8 cellular contexts compared by ENCODE assay signal in the genomic region with DNA sequence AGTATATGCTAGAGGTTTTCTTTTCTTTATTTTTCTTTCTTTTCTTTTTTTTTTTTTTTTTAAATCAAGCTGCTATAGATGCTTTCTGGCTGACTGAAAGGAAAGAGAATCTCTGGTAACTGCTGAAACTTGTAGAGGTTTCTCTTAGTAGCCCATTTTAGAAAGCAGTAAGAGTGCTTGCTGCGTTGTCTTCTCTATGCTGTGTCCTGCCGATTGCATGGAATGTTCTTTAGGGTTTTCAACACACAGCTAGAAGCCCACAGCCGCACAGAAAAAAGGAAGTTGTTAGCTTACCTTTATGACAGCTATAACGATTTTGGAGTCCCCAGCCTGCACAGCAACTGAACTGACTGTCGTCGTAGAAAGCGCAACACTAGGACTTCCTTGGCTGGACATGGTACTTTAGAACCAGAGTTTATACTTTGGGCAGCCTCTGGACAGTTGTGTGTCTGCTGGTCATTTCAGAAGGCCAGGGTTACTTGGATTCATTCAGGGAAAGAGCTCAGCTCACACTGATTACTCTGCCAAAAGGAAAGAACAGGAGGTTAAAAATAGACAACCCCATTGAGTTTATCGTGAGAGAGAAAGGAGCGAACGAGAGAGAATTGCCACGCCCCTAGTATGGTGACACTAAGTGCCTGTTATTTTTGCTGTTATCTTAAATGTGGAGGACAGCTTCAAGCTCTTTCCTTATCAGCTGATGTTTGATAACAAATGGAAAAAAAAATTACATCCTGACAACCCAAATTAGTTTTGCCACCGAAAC. TPM values are rescaled to one million over a fixed set of nuclear protein-coding genes. Genes with fewer than 3 reads are reported as not detected.
A peak's percentile ranks its signal among the peaks of the same experiment; 100 is the strongest.
DNase-seq lines count a peak whose midpoint lies in the region; ATAC-seq and TF ChIP-seq lines count a peak whose summit lies in the region.

A gene with protein sequence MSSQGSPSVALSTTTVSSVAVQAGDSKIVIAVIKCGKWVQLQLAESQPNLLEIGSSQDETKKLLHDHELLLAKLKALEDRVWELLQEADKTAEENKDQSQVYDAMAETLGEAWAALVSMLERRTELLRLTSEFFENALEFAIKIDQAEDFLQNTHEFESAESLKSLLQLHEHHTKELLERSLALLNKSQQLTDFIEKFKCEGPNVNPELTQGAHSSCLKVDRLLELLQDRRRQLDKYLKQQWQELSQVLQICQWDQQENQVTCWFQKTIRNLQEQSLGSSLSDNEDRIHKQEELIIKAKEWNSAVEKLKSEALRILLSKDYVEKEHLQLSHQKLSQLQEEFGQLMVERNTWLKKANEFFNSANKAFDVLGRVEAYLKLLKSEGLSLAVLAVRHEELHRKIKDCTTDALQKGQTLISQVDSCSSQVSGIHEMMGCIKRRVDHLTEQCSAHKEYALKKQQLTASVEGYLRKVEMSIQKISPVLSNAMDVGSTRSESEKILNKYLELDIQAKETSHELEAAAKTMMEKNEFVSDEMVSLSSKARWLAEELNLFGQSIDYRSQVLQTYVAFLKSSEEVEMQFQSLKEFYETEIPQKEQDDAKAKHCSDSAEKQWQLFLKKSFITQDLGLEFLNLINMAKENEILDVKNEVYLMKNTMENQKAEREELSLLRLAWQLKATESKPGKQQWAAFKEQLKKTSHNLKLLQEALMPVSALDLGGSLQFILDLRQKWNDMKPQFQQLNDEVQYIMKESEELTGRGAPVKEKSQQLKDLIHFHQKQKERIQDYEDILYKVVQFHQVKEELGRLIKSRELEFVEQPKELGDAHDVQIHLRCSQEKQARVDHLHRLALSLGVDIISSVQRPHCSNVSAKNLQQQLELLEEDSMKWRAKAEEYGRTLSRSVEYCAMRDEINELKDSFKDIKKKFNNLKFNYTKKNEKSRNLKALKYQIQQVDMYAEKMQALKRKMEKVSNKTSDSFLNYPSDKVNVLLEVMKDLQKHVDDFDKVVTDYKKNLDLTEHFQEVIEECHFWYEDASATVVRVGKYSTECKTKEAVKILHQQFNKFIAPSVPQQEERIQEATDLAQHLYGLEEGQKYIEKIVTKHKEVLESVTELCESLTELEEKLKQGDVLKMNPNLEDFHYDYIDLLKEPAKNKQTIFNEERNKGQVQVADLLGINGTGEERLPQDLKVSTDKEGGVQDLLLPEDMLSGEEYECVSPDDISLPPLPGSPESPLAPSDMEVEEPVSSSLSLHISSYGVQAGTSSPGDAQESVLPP (N-terminal part only) (minus strand): TSS at position 592 of the 766 bp plus-strand sequence. CDS start 196 bp downstream, at position 396.

- no peak within 1 kb of the TSS for H3K27ac Mint-ChIP-seq in chondrocyte (ENCODE audit: unreplicated experiment)

- 10 to 36% methylated on average over 8 to 11 of the region's 12 CpGs for WGBS in gastroesophageal sphincter (ENCODE audit: low coverage in 1 of 2), 2 donors
- 5 to 6% (median 5%) methylated on average over 12 of the region's 12 CpGs for WGBS in spleen, 5 donors

- H3K36me3 ChIP-seq in SJCRH30 (no peaks in the 10 kb centered on the region), gastroesophageal sphincter (no peaks in the 10 kb centered on the region), spleen (no peaks in the 10 kb centered on the region)

- H3K9me3 ChIP-seq in SJCRH30 (replicated peaks) = no peaks in the 10 kb centered on the region
- H3K9me3 ChIP-seq in gastroesophageal sphincter = no peaks in the 10 kb centered on the region
- H3K9me3 ChIP-seq in spleen = no peaks in the 10 kb centered on the region

- peaks cover 27% of the 10 kb centered on the region for H3K4me1 ChIP-seq in SJCRH30
- H3K4me1 ChIP-seq in gastroesophageal sphincter = peaks cover 4 to 31% (median 8%) of the 10 kb centered on the region in 3 donors
- peaks cover 19 to 48% (median 25%) of the 10 kb centered on the region in 6 donors for H3K4me1 ChIP-seq in spleen

- no peaks in the 10 kb centered on the region for H3K36me3 Mint-ChIP-seq in chondrocyte (ENCODE audit: low read depth)

- H3K4me1 Mint-ChIP-seq in chondrocyte (ENCODE audit: low read depth) = peaks cover 18% of the 10 kb centered on the region

- no peaks in the 10 kb centered on the region for H3K9me3 Mint-ChIP-seq in chondrocyte (ENCODE audit: low read depth)

- H3K27ac ChIP-seq in SJCRH30 (peak within 1 kb of the TSS; percentile 56), gastroesophageal sphincter (peak within 1 kb of the TSS in 3 of 4 donors; percentile 20 to 55 (median 45)), spleen (peak within 1 kb of the TSS; percentile 10 to 80 (median 74))

- peak; percentile 36 for DNase-seq in NCI-H2227 treated with DMSO at 0.1 percent for 48 hours (lab: John Stamatoyannopoulos, UW)
- no peak for DNase-seq in NCI-H2227 (lab: John Stamatoyannopoulos, UW; ENCODE audit: unreplicated experiment)
- DNase-seq in SJCRH30 = peak; percentile 27 to 62
- DNase-seq in spleen = no peak
- DNase-seq in NCI-H82 (lab: John Stamatoyannopoulos, UW) = no peak
- no peak for DNase-seq in chondrocyte (ENCODE audit: low spot score)

- ATAC-seq in HG02938 (IDR thresholded peaks at IDR 0.05; ENCODE audit: unreplicated experiment) (peak; percentile 68), gastroesophageal sphincter (peak; percentile 78)

- TF ChIP-seq EP300 in gastroesophageal sphincter (IDR thresholded peaks at IDR 0.05) = no peak

- H3K4me3 ChIP-seq in SJCRH30 = peak within 1 kb of the TSS; percentile 55
- peak within 1 kb of the TSS; percentile 17 to 33 for H3K4me3 ChIP-seq in gastroesophageal sphincter
- H3K4me3 ChIP-seq in spleen = peak within 1 kb of the TSS in 7 of 8 donors; percentile 17 to 61 (median 25)

- H3K27me3 Mint-ChIP-seq in chondrocyte (ENCODE audit: low read depth) = peaks cover 5% of the 10 kb centered on the region

- H3K4me3 Mint-ChIP-seq in chondrocyte (ENCODE audit: unreplicated experiment) = no peak within 1 kb of the TSS

- H3K27me3 ChIP-seq in SJCRH30 (no peaks in the 10 kb centered on the region), gastroesophageal sphincter (no peaks in the 10 kb centered on the region), spleen (replicated peaks in 1 of 7) (no peaks in the 10 kb centered on the region)

- TF ChIP-seq POLR2A in gastroesophageal sphincter (IDR thresholded peaks at IDR 0.05) = no peak
- no peak for TF ChIP-seq POLR2A in spleen (IDR thresholded peaks at IDR 0.05)

- no peak for TF ChIP-seq CTCF in gastroesophageal sphincter (IDR thresholded peaks at IDR 0.05)
- TF ChIP-seq CTCF in spleen (IDR thresholded peaks at IDR 0.05 in 8 of 11, conservative IDR thresholded peaks at IDR 0.05 in 3 of 11) = no peak
- TF ChIP-seq CTCF in chondrocyte (IDR thresholded peaks at IDR 0.05) = no peak

- intact Hi-C loops in spleen (cut with DNase I; ENCODE audit: low total_unique reads) = no loop called here

RNA-seq across cellular contexts. Expression of the gene that starts here (rescaled TPM):
- total RNA-seq in SJCRH30 (2014; rRNA removed; shearing (Covaris generic)) = 5.3 and 5.5 TPM in 2 replicates
- total RNA-seq in gastroesophageal sphincter (10 to 100 TPM in 1 of 4 donors, 1 to 10 TPM in 3; 1.6 to 10.3 (median 5.3) TPM), spleen (10 to 100 TPM in 6 of 7 donors, 1 to 10 TPM in 1; 9.7 to 21.3 (median 13.4) TPM), chondrocyte (not detected in 3 replicates)
- polyA plus RNA-seq in spleen = under 1 TPM; 0.29 to 0.32 (median 0.30) TPM

Comparison
In these comparisons a context has a peak if more than half of its experiments do, and no peak if none do; other contexts are left out.
1. DNase-seq: peak in NCI-H2227 treated with DMSO at 0.1 percent for 48 hours (single experiment) and SJCRH30 (2 of 2); none in NCI-H2227 (single experiment), spleen (single experiment), NCI-H82 (single experiment) and chondrocyte (single experiment).
2. Peak in every context shown above with its lines, with median percentiles within 50 percentile points of each other: H3K27ac ChIP-seq and H3K4me3 ChIP-seq.